Comparison of ENCODE assay signal across 16 cellular contexts in genomic region chr5:14261237-14261636, GRCh38.
DNase-seq lines count a peak whose midpoint lies in the region; ATAC-seq and TF ChIP-seq lines count a peak whose summit lies in the region.
"Had no signal": no experiment of that assay in that cellular context is flagged by ENCODE, and none has a peak within 500 bp of the region (broad histone marks: within the 10 kb centered on the region; RNA-seq: fewer than 3 reads in every experiment).

No MANE protein-coding gene starts in this region.

- POLR2A ChIA-PET in MCF 10A (lab: Yijun Ruan, JAX) = interaction anchor here (0.6 to 1.0 kb wide), 2 partner anchors 12 to 33 kb away, joined by 3 read pairs; no protein-coding TSS in a partner anchor
- POLR2A ChIA-PET in activated CD8-positive, alpha-beta T cell treated with anti-CD3 and anti-CD28 coated beads, Interleukin-2, amount 10 ng/mL, durations not matched to agents 7 days and 5 days (lab: Charles Lee) = no interaction called here

- H4K20me1 ChIP-seq in mammary epithelial cell (ENCODE audit: insufficient read depth, low read length) (no peaks in the 10 kb centered on the region), fibroblast of lung (ENCODE audit: control insufficient read depth, extremely low read depth, insufficient read depth, low read length) (peaks cover 1% of the 10 kb centered on the region)

- H3K36me3 Mint-ChIP-seq in MCF 10A (ENCODE audit: insufficient read depth, unreplicated experiment) = no peaks in the 10 kb centered on the region
- H3K36me3 Mint-ChIP-seq in activated naive CD4-positive, alpha-beta T cell treated with anti-CD3 and anti-CD28 coated beads, Interleukin-2, amount 50 U/mL, for 72 hours = peaks cover 0 to 8% of the 10 kb centered on the region in 2 donors
- no peaks in the 10 kb centered on the region for H3K36me3 Mint-ChIP-seq in activated CD8-positive, alpha-beta T cell treated with anti-CD3 and anti-CD28 coated beads, Interleukin-2, amount 10 ng/mL, durations not matched to agents 7 days and 5 days (ENCODE audit: low read depth)

- peak overlapping the region; percentile 57 for H3K27ac Mint-ChIP-seq in MCF 10A (ENCODE audit: low read depth, unreplicated experiment)
- no peak overlapping the region for H3K27ac Mint-ChIP-seq in activated naive CD4-positive, alpha-beta T cell treated with anti-CD3 and anti-CD28 coated beads, Interleukin-2, amount 50 U/mL, for 72 hours
- no peak overlapping the region for H3K27ac Mint-ChIP-seq in activated CD8-positive, alpha-beta T cell treated with anti-CD3 and anti-CD28 coated beads, Interleukin-2, amount 10 ng/mL, durations not matched to agents 7 days and 5 days

- dilution Hi-C loops in mammary epithelial cell (cut with HindIII; ENCODE audit: low sequenced_read_pairs) = no loop called here

- peaks cover 25% of the 10 kb centered on the region for H3K4me1 ChIP-seq in mammary epithelial cell (ENCODE audit: insufficient read depth, low read length)
- H3K4me1 ChIP-seq in fibroblast of lung (ENCODE audit: control insufficient read depth, extremely low read depth, insufficient read depth, low read length) = peaks cover 33% of the 10 kb centered on the region
- H3K4me1 ChIP-seq in upper lobe of left lung = peaks cover 21 to 41% (median 28%) of the 10 kb centered on the region in 4 donors

- no peak overlapping the region for H3K9ac ChIP-seq in mammary epithelial cell (ENCODE audit: insufficient read depth, low read length)
- H3K9ac ChIP-seq in fibroblast of lung (ENCODE audit: insufficient read depth, low read length) = no peak overlapping the region

- TF ChIP-seq POLR2A in upper lobe of left lung (IDR thresholded peaks at IDR 0.05) = no peak

- no peaks in the 10 kb centered on the region for H3K27me3 ChIP-seq in mammary epithelial cell (ENCODE audit: insufficient read depth, low read length)
- H3K27me3 ChIP-seq in fibroblast of lung (ENCODE audit: control insufficient read depth, insufficient read depth, low read length) = no peaks in the 10 kb centered on the region
- no peaks in the 10 kb centered on the region for H3K27me3 ChIP-seq in upper lobe of left lung

- DNase-seq in MCF 10A (ENCODE audit: unreplicated experiment) = no peak
- no peak for DNase-seq in mammary epithelial cell
- peak; percentile 84 for DNase-seq in Jurkat, Clone E6-1 (ENCODE audit: low read depth, low spot score)
- no peak for DNase-seq in fibroblast of lung (ENCODE audit: low read depth in 2 of 2)
- no peak for DNase-seq in activated naive CD4-positive, alpha-beta T cell treated with anti-CD3 and anti-CD28 coated beads, Interleukin-2, amount 50 U/mL, for 72 hours (ENCODE audit: low spot score in 2 of 2)
- no peak for DNase-seq in stimulated activated naive CD4-positive, alpha-beta T cell (lab: John Stamatoyannopoulos, UW)
- DNase-seq in upper lobe of left lung = no peak
- DNase-seq in activated CD8-positive, alpha-beta T cell treated with anti-CD3 and anti-CD28 coated beads, Interleukin-2, amount 10 ng/mL, durations not matched to agents 7 days and 5 days = no peak
- DNase-seq: activated CD4-positive, CD25-positive, alpha-beta regulatory T cell; activated T-cell treated with anti-CD3 and anti-CD28 coated beads, Interleukin-2, amount 50 U/mL, for 48 hours; DMS153; NCI-H1092 treated with DMSO at 0.1 percent for 48 hours; NCI-H524 treated with DMSO at 0.1 percent for 48 hours; small intestine had no signal

- peaks cover 90% of the 10 kb centered on the region for H3K79me2 ChIP-seq in mammary epithelial cell (ENCODE audit: insufficient read depth, low read length)
- H3K79me2 ChIP-seq in fibroblast of lung (ENCODE audit: control insufficient read depth, insufficient read depth, low read length) = peaks cover 90% of the 10 kb centered on the region

- H3K9me3 ChIP-seq in mammary epithelial cell (replicated peaks; ENCODE audit: insufficient read depth, low read length) = peaks cover 12% of the 10 kb centered on the region
- peaks cover 1% of the 10 kb centered on the region for H3K9me3 ChIP-seq in fibroblast of lung (ENCODE audit: control insufficient read depth, insufficient read depth, low read depth, low read length)
- no peaks in the 10 kb centered on the region for H3K9me3 ChIP-seq in upper lobe of left lung

- no peaks in the 10 kb centered on the region for H3K27me3 Mint-ChIP-seq in MCF 10A (ENCODE audit: insufficient read depth, unreplicated experiment)
- peaks cover 25% of the 10 kb centered on the region for H3K27me3 Mint-ChIP-seq in activated CD8-positive, alpha-beta T cell treated with anti-CD3 and anti-CD28 coated beads, Interleukin-2, amount 10 ng/mL, durations not matched to agents 7 days and 5 days (ENCODE audit: low read depth)

- H3K4me2 ChIP-seq in mammary epithelial cell (ENCODE audit: insufficient read depth, low read depth, low read length) (no peak overlapping the region), fibroblast of lung (ENCODE audit: extremely low read depth, insufficient read depth, low read length) (no peak overlapping the region)
- H3K4me2 ChIP-seq: A549 had no signal

- no peak for TF ChIP-seq EP300 in upper lobe of left lung (IDR thresholded peaks at IDR 0.05)

- no peak overlapping the region for H3K4me3 ChIP-seq in mammary epithelial cell (replicated peaks in 1 of 3; ENCODE audit: insufficient read depth in 1 of 3, low read depth in 2 of 3, low read length in 3 of 3)
- H3K4me3 ChIP-seq in Jurkat, Clone E6-1 (ENCODE audit: low read length) = peak overlapping the region; percentile 25
- no peak overlapping the region for H3K4me3 ChIP-seq in fibroblast of lung (replicated peaks in 1 of 4; ENCODE audit: control extremely low read depth in 1 of 4, insufficient read depth in 1 of 4, low read depth in 3 of 4, low read length in 4 of 4)
- H3K4me3 ChIP-seq in upper lobe of left lung = no peak overlapping the region
- H3K4me3 ChIP-seq: A549 had no signal

- no peak for ATAC-seq in activated naive CD4-positive, alpha-beta T cell treated with anti-CD3 and anti-CD28 coated beads, Interleukin-2, amount 50 U/mL, for 72 hours
- ATAC-seq in upper lobe of left lung (ENCODE audit: low FRiP score in 2 of 2) = no peak
- no peak for ATAC-seq in activated CD8-positive, alpha-beta T cell treated with anti-CD3 and anti-CD28 coated beads, Interleukin-2, amount 10 ng/mL, durations not matched to agents 7 days and 5 days
- ATAC-seq: A549 had no signal

- no peak overlapping the region for H3K27ac ChIP-seq in mammary epithelial cell (ENCODE audit: insufficient read depth, low read depth, low read length)
- H3K27ac ChIP-seq in fibroblast of lung (ENCODE audit: insufficient read depth, low read length) = peak overlapping the region; percentile 24
- H3K27ac ChIP-seq in upper lobe of left lung = peak overlapping the region in 1 of 4 donors; percentile 3
- H3K27ac ChIP-seq: HL-60 had no signal

- 96% methylated on average over 5 of the region's 5 CpGs for WGBS in mammary epithelial cell (ENCODE audit: low coverage, missing lambda C conversion rate)
- 73 to 74% methylated on average over 5 of the region's 5 CpGs for WGBS in upper lobe of left lung, 2 donors

- H3K4me1 Mint-ChIP-seq in MCF 10A (ENCODE audit: insufficient read depth, unreplicated experiment) = peaks cover 25% of the 10 kb centered on the region
- H3K4me1 Mint-ChIP-seq in activated CD8-positive, alpha-beta T cell treated with anti-CD3 and anti-CD28 coated beads, Interleukin-2, amount 10 ng/mL, durations not matched to agents 7 days and 5 days (ENCODE audit: low read depth) = peaks cover 6% of the 10 kb centered on the region

- no peaks in the 10 kb centered on the region for H3K9me3 Mint-ChIP-seq in MCF 10A (ENCODE audit: unreplicated experiment)
- peaks cover under 1% of the 10 kb centered on the region in 2 donors for H3K9me3 Mint-ChIP-seq in activated naive CD4-positive, alpha-beta T cell treated with anti-CD3 and anti-CD28 coated beads, Interleukin-2, amount 50 U/mL, for 72 hours
- H3K9me3 Mint-ChIP-seq in activated CD8-positive, alpha-beta T cell treated with anti-CD3 and anti-CD28 coated beads, Interleukin-2, amount 10 ng/mL, durations not matched to agents 7 days and 5 days (ENCODE audit: insufficient read depth) = no peaks in the 10 kb centered on the region

- intact Hi-C loops in MCF 10A (cut with micrococcal nuclease) = no loop called here
- intact Hi-C loops in mammary epithelial cell (cut with micrococcal nuclease) = no loop called here

- CTCF ChIA-PET in MCF 10A (lab: Yijun Ruan, JAX) = interaction anchor here (0.5 to 0.6 kb wide), 2 partner anchors 29 to 55 kb away, joined by 3 read pairs; no protein-coding TSS in a partner anchor
- CTCF ChIA-PET in mammary epithelial cell (lab: Charles Lee; ENCODE audit: low non-redundant PET) = no interaction called here
- CTCF ChIA-PET in activated CD8-positive, alpha-beta T cell treated with anti-CD3 and anti-CD28 coated beads, Interleukin-2, amount 10 ng/mL, durations not matched to agents 7 days and 5 days (lab: Charles Lee) = no interaction called here

- H2AFZ ChIP-seq in mammary epithelial cell (ENCODE audit: low read depth, low read length) (no peak overlapping the region), fibroblast of lung (ENCODE audit: low read length) (no peak overlapping the region)

- no peaks in the 10 kb centered on the region for H3K36me3 ChIP-seq in mammary epithelial cell (ENCODE audit: insufficient read depth, low read length)
- H3K36me3 ChIP-seq in fibroblast of lung (ENCODE audit: control insufficient read depth, insufficient read depth, low read length) = peaks cover 2% of the 10 kb centered on the region
- H3K36me3 ChIP-seq in upper lobe of left lung = no peaks in the 10 kb centered on the region

- H3K4me3 Mint-ChIP-seq in MCF 10A (ENCODE audit: unreplicated experiment) = no peak overlapping the region
- H3K4me3 Mint-ChIP-seq in activated CD8-positive, alpha-beta T cell treated with anti-CD3 and anti-CD28 coated beads, Interleukin-2, amount 10 ng/mL, durations not matched to agents 7 days and 5 days = no peak overlapping the region

- no peak for TF ChIP-seq CTCF in MCF 10A (IDR thresholded peaks at IDR 0.05; ENCODE audit: unreplicated experiment)
- no peak for TF ChIP-seq CTCF in mammary epithelial cell (conservative IDR thresholded peaks at IDR 0.05 in 1 of 2, IDR thresholded peaks at IDR 0.05 in 1 of 2; ENCODE audit: extremely low read depth in 1 of 2, insufficient read depth in 1 of 2, low read depth in 1 of 2, low read length in 2 of 2)
- no peak for TF ChIP-seq CTCF in fibroblast of lung (conservative IDR thresholded peaks at IDR 0.05 in 1 of 2, IDR thresholded peaks at IDR 0.05 in 1 of 2; ENCODE audit: low read depth in 1 of 2, low read length in 2 of 2)
- no peak for TF ChIP-seq CTCF in upper lobe of left lung (IDR thresholded peaks at IDR 0.05)

- in situ Hi-C loops in mammary epithelial cell (cut with MboI; ENCODE audit: low sequenced_read_pairs in 2 of 2) = loop anchor here (10.0 kb wide), 2 partner anchors 106 to 116 kb away; partner anchors contain the start of gene TRIO (in 1 of the 2)

- BruUV-seq in MCF 10A (replicated peaks; lab: Mats Ljungman, UMichigan) = no TSS peak
- BruUV-seq in mammary epithelial cell (replicated peaks; lab: Mats Ljungman, UMichigan) = no TSS peak
